8 cellular contexts compared by ENCODE assay signal in genomic region chr11:47248304-47248663, GRCh38. TPM values are rescaled to one million over a fixed set of nuclear protein-coding genes. Genes with fewer than 3 reads are reported as not detected.
A peak's percentile ranks its signal among the peaks of the same experiment; 100 is the strongest.
DNase-seq lines count a peak whose midpoint lies in the region; ATAC-seq, FAIRE-seq and TF ChIP-seq lines count a peak whose summit lies in the region.

No MANE protein-coding gene starts in this region.

- DNase-seq in DND-41: no peak
- DNase-seq in LHCN-M2 (ENCODE audit: low read depth): peak; percentile 63
- peak in 1 of 2 donors; percentile 53 for DNase-seq in cardiac fibroblast (ENCODE audit: low read depth in 2 of 2)
- no peak for DNase-seq in lung (ENCODE audit: low spot score)
- DNase-seq in vagina (ENCODE audit: extremely low spot score in 2 of 2): no peak
- DNase-seq in COLO829 (ENCODE audit: low spot score): no peak
- no peak for DNase-seq in GM12892 (ENCODE audit: insufficient read length)

- H4K20me1 ChIP-seq in DND-41 (ENCODE audit: insufficient read depth, low read length): no peaks in the 10 kb centered on the region

- peak overlapping the region; percentile 87 for H3K9ac ChIP-seq in DND-41 (ENCODE audit: low read depth, low read length)

- H3K27ac ChIP-seq in DND-41 (ENCODE audit: low read length) (peak overlapping the region; percentile 86), lung (ENCODE audit: low read depth in 1 of 2, low read length in 1 of 2) (peak overlapping the region; percentile 76 to 94), vagina (peak overlapping the region; percentile 83)

- no peak for TF ChIP-seq CTCF in DND-41 (IDR thresholded peaks at IDR 0.05; ENCODE audit: borderline replicate concordance, extremely low read depth, low read length, poor library complexity, severe bottlenecking)
- TF ChIP-seq CTCF in cardiac fibroblast (IDR thresholded peaks at IDR 0.05; ENCODE audit: low read depth, low read length): no peak
- no peak for TF ChIP-seq CTCF in lung (IDR thresholded peaks at IDR 0.05; ENCODE audit: control extremely low read depth, extremely low read depth)
- TF ChIP-seq CTCF in vagina (IDR thresholded peaks at IDR 0.05): no peak

- peak overlapping the region; percentile 99 for H3K4me2 ChIP-seq in DND-41 (ENCODE audit: insufficient read depth, low read length)

- H2AFZ ChIP-seq in DND-41 (ENCODE audit: low read depth, low read length): peak overlapping the region; percentile 98

- H3K4me1 ChIP-seq in DND-41 (ENCODE audit: insufficient read depth, low read length) (peaks cover 31% of the 10 kb centered on the region), lung (ENCODE audit: control insufficient read depth in 2 of 2, insufficient read depth in 2 of 2, low read length in 2 of 2) (peaks cover 4 to 15% of the 10 kb centered on the region in 2 donors), vagina (peaks cover 28% of the 10 kb centered on the region)

- WGBS in lung, 2 donors: 0 to 1% methylated on average over 7 of the region's 7 CpGs

- H3K9me3 ChIP-seq in DND-41 (ENCODE audit: insufficient read depth, low read length, severe bottlenecking) (no peaks in the 10 kb centered on the region), lung (ENCODE audit: control insufficient read depth in 2 of 2, insufficient read depth in 1 of 2, low read length in 1 of 2) (no peaks in the 10 kb centered on the region), vagina (no peaks in the 10 kb centered on the region)

- intact Hi-C loops in vagina (cut with DNase I): no loop called here

- H3K27me3 ChIP-seq in DND-41 (ENCODE audit: insufficient read depth, low read length, poor library complexity) (no peaks in the 10 kb centered on the region), lung (ENCODE audit: control insufficient read depth, insufficient read depth) (no peaks in the 10 kb centered on the region), vagina (no peaks in the 10 kb centered on the region)

- H3K4me3 ChIP-seq in DND-41 (ENCODE audit: low read depth in 1 of 2, low read length in 2 of 2): peak overlapping the region; percentile 89 to 94
- H3K4me3 ChIP-seq in cardiac fibroblast (replicated peaks in 1 of 2; ENCODE audit: low read depth in 2 of 2, low read length in 2 of 2): peak overlapping the region; percentile 72 to 94
- peak overlapping the region; percentile 92 for H3K4me3 ChIP-seq in lung
- H3K4me3 ChIP-seq in vagina: peak overlapping the region; percentile 66 to 69

- TF ChIP-seq POLR2A in vagina (IDR thresholded peaks at IDR 0.05) (no peak), GM12892 (IDR thresholded peaks at IDR 0.05; ENCODE audit: low read depth, low read length) (no peak)

- peaks cover 41% of the 10 kb centered on the region for H3K79me2 ChIP-seq in DND-41 (ENCODE audit: insufficient read depth, low read length)

- peak; percentile 41 for ATAC-seq in DND-41 (ENCODE audit: insufficient read depth, low read depth)
- peak; percentile 21 for ATAC-seq in GM21619 (IDR thresholded peaks at IDR 0.05; ENCODE audit: unreplicated experiment)
- ATAC-seq in lung (ENCODE audit: insufficient read depth, low FRiP score): peak; percentile 19

- H3K36me3 ChIP-seq in DND-41 (ENCODE audit: insufficient read depth, low read length) (peaks cover 21% of the 10 kb centered on the region), lung (ENCODE audit: control insufficient read depth in 2 of 2, insufficient read depth in 2 of 2, low read length in 2 of 2) (peaks cover 9 to 15% of the 10 kb centered on the region in 2 donors), vagina (peaks cover 0 to 24% of the 10 kb centered on the region in 2 donors)

- FAIRE-seq in GM12892 (lab: Jason Lieb, UNC): no peak

RNA-seq across cellular contexts. Expression of gene ACP2, which starts 0.3 kb away (rescaled TPM):
- total RNA-seq in LHCN-M2 (2014; rRNA removed) (65.1 and 76.6 TPM in 2 replicates), lung (10 to 100 TPM; 50.9 to 74.7 TPM), vagina (54.8 TPM)
- polyA plus RNA-seq in LHCN-M2 (2012): 36.7 TPM
- 10 to 100 TPM; 40.6 to 70.8 TPM for polyA plus RNA-seq in lung
- 7.1 TPM for polyA plus RNA-seq in GM12892 (2012; ENCODE audit: missing spikeins)

RNA-seq across cellular contexts. Expression of gene NR1H3, which starts 9.5 kb away (rescaled TPM):
- 9.4 and 10.8 TPM in 2 replicates for total RNA-seq in LHCN-M2 (2014; rRNA removed)
- 8.3 TPM for polyA plus RNA-seq in LHCN-M2 (2012)
- total RNA-seq in lung: 10 to 100 TPM; 35.0 to 62.0 TPM
- 10 to 100 TPM; 55.2 to 58.9 TPM for polyA plus RNA-seq in lung
- total RNA-seq in vagina: 60.9 TPM
- 3.0 TPM for polyA plus RNA-seq in GM12892 (2012; ENCODE audit: missing spikeins)

RNA-seq across cellular contexts. Expression of gene MADD, which starts 21.6 kb away (rescaled TPM):
- 23.4 and 23.8 TPM in 2 replicates for total RNA-seq in LHCN-M2 (2014; rRNA removed)
- 19.9 TPM for polyA plus RNA-seq in LHCN-M2 (2012)
- total RNA-seq in lung: 10 to 100 TPM; 48.9 to 56.8 TPM
- polyA plus RNA-seq in lung: 10 to 100 TPM; 15.9 to 25.4 TPM
- total RNA-seq in vagina: 56.5 TPM
- polyA plus RNA-seq in GM12892 (2012; ENCODE audit: missing spikeins): 12.3 TPM

RNA-seq across cellular contexts. Expression of gene DDB2, which starts 33.5 kb away (rescaled TPM):
- total RNA-seq in LHCN-M2 (2014; rRNA removed) (48.8 and 56.8 TPM in 2 replicates), lung (10 to 100 TPM; 14.4 to 33.9 TPM), vagina (42.2 TPM)
- polyA plus RNA-seq in LHCN-M2 (2012): 61.2 TPM
- 10 to 100 TPM; 16.8 to 36.4 TPM for polyA plus RNA-seq in lung
- polyA plus RNA-seq in GM12892 (2012; ENCODE audit: missing spikeins): 130 TPM
